Comparison of ENCODE assay signal across 8 cellular contexts in genomic region chr22:17368727-17369552, GRCh38. TPM values are rescaled to one million over a fixed set of nuclear protein-coding genes. Genes with fewer than 3 reads are reported as not detected.
DNase-seq lines count a peak whose midpoint lies in the region; ATAC-seq and TF ChIP-seq lines count a peak whose summit lies in the region.

CECR2 (plus strand) TSS chr22:17369460; CDS start chr22:17369784, 324 bp downstream.

- peaks cover 54% of the 10 kb centered on the region for H3K27me3 Mint-ChIP-seq in activated CD8-positive, alpha-beta T cell treated with anti-CD3 and anti-CD28 coated beads for 36 hours
- peaks cover 16% of the 10 kb centered on the region for H3K27me3 Mint-ChIP-seq in neural progenitor cell (ENCODE audit: insufficient read depth, low read depth)

- no peaks in the 10 kb centered on the region for H3K36me3 ChIP-seq in neural progenitor cell
- no peaks in the 10 kb centered on the region for H3K36me3 ChIP-seq in GM23248 (ENCODE audit: low read depth)

- H3K4me3 Mint-ChIP-seq in activated CD8-positive, alpha-beta T cell treated with anti-CD3 and anti-CD28 coated beads for 36 hours: peak within 1 kb of the TSS; percentile 34
- H3K4me3 Mint-ChIP-seq in neural progenitor cell: peak within 1 kb of the TSS; percentile 92

- H3F3A ChIP-seq in neural progenitor cell (ENCODE audit: low read depth): peaks cover 50% of the 10 kb centered on the region
- no peaks in the 10 kb centered on the region for H3F3A ChIP-seq in GM23248 (ENCODE audit: insufficient read depth)

- WGBS in GM23248 (ENCODE audit: low coverage in 1 of 2, low lambda C conversion rate in 2 of 2, missing lambda C conversion rate in 2 of 2), 2 experiments: 3 to 4% methylated on average over 26 to 39 of the region's 69 CpGs

- no peaks in the 10 kb centered on the region for H3K9me3 Mint-ChIP-seq in activated CD8-positive, alpha-beta T cell treated with anti-CD3 and anti-CD28 coated beads for 36 hours
- no peaks in the 10 kb centered on the region for H3K9me3 Mint-ChIP-seq in neural progenitor cell

- peak within 1 kb of the TSS; percentile 100 for H3K4me3 ChIP-seq in neural progenitor cell
- no peak within 1 kb of the TSS for H3K4me3 ChIP-seq in GM23248

- H3K27ac ChIP-seq in neural progenitor cell (peak within 1 kb of the TSS; percentile 100), GM23248 (no peak within 1 kb of the TSS)

- H3K79me2 ChIP-seq in neural progenitor cell (ENCODE audit: low read depth) (peaks cover 72% of the 10 kb centered on the region), GM23248 (ENCODE audit: insufficient read depth) (no peaks in the 10 kb centered on the region)

- H3K9me2 ChIP-seq in GM23248 (ENCODE audit: insufficient read depth): no peaks in the 10 kb centered on the region

- no peak within 1 kb of the TSS for H3K27ac Mint-ChIP-seq in activated CD8-positive, alpha-beta T cell treated with anti-CD3 and anti-CD28 coated beads for 36 hours
- H3K27ac Mint-ChIP-seq in neural progenitor cell: peak within 1 kb of the TSS; percentile 98

- POLR2A ChIA-PET in activated CD8-positive, alpha-beta T cell treated with anti-CD3 and anti-CD28 coated beads for 36 hours (lab: Charles Lee): interaction anchor here (1.1 kb wide), 1 partner anchor 8 kb away, joined by 3 read pairs; no protein-coding TSS in a partner anchor

- peak within 1 kb of the TSS; percentile 58 for H2AFZ ChIP-seq in neural progenitor cell (replicated peaks)
- no peak within 1 kb of the TSS for H2AFZ ChIP-seq in GM23248

- CTCF ChIA-PET in activated CD8-positive, alpha-beta T cell treated with anti-CD3 and anti-CD28 coated beads for 36 hours (lab: Charles Lee): interaction anchor here (1.3 to 1.9 kb wide), 2 partner anchors 133 to 198 kb away, joined by 3 to 6 read pairs; no protein-coding TSS in a partner anchor

- H3K27me3 ChIP-seq in neural progenitor cell (no peaks in the 10 kb centered on the region), GM23248 (replicated peaks; ENCODE audit: insufficient read depth) (peaks cover 60% of the 10 kb centered on the region)

- in situ Hi-C loops in GM23248 (cut with MboI): no loop called here

- peak; percentile 11 for ATAC-seq in activated CD8-positive, alpha-beta T cell treated with anti-CD3 and anti-CD28 coated beads for 36 hours
- no peak for ATAC-seq in GM19351 (IDR thresholded peaks at IDR 0.05; ENCODE audit: unreplicated experiment)

- peak within 1 kb of the TSS; percentile 92 for H3K9ac ChIP-seq in neural progenitor cell
- no peak within 1 kb of the TSS for H3K9ac ChIP-seq in GM23248

- no peaks in the 10 kb centered on the region for H3K36me3 Mint-ChIP-seq in activated CD8-positive, alpha-beta T cell treated with anti-CD3 and anti-CD28 coated beads for 36 hours (ENCODE audit: low read depth)
- no peaks in the 10 kb centered on the region for H3K36me3 Mint-ChIP-seq in neural progenitor cell

- H3K9me3 ChIP-seq in neural progenitor cell (ENCODE audit: low read depth) (no peaks in the 10 kb centered on the region), GM23248 (ENCODE audit: low read depth) (no peaks in the 10 kb centered on the region)

- H3K4me2 ChIP-seq in neural progenitor cell: peak within 1 kb of the TSS; percentile 86
- no peak within 1 kb of the TSS for H3K4me2 ChIP-seq in GM23248 (ENCODE audit: unreplicated experiment)

- no peak for TF ChIP-seq CTCF in activated CD8-positive, alpha-beta T cell treated with anti-CD3 and anti-CD28 coated beads for 36 hours (IDR thresholded peaks at IDR 0.05)
- TF ChIP-seq CTCF in neural progenitor cell (IDR thresholded peaks at IDR 0.05): no peak

- H4K20me1 ChIP-seq in neural progenitor cell (ENCODE audit: low read depth) (peaks cover 36% of the 10 kb centered on the region), GM23248 (ENCODE audit: insufficient read depth) (no peaks in the 10 kb centered on the region)

- DNase-seq in DMS53 treated with DMSO at 0.1 percent for 48 hours (lab: John Stamatoyannopoulos, UW; ENCODE audit: unreplicated experiment) (peak; percentile 28), NCI-H1092 treated with DMSO at 0.1 percent for 48 hours (lab: John Stamatoyannopoulos, UW) (peak; percentile 88), globus pallidus (ENCODE audit: low spot score) (peak; percentile 77), neural progenitor cell (ENCODE audit: low spot score) (peak; percentile 95), 8988T (no peak), GM23248 (no peak)
- DNase-seq in activated CD8-positive, alpha-beta T cell treated with anti-CD3 and anti-CD28 coated beads for 36 hours: no peak

- H3K4me1 ChIP-seq in neural progenitor cell: peaks cover 42% of the 10 kb centered on the region
- no peaks in the 10 kb centered on the region for H3K4me1 ChIP-seq in GM23248 (ENCODE audit: insufficient read depth)

- H3K4me1 Mint-ChIP-seq in activated CD8-positive, alpha-beta T cell treated with anti-CD3 and anti-CD28 coated beads for 36 hours (ENCODE audit: low read depth): peaks cover 19% of the 10 kb centered on the region
- H3K4me1 Mint-ChIP-seq in neural progenitor cell: peaks cover 36% of the 10 kb centered on the region

- intact Hi-C loops in activated CD8-positive, alpha-beta T cell treated with anti-CD3 and anti-CD28 coated beads for 36 hours (cut with micrococcal nuclease): no loop called here

RNA-seq across cellular contexts. Expression of gene CECR2, which starts in this region (rescaled TPM):
- under 1 TPM; 0.11 to 0.16 TPM for total RNA-seq in activated CD8-positive, alpha-beta T cell treated with anti-CD3 and anti-CD28 coated beads for 36 hours
- total RNA-seq in neural progenitor cell (ENCODE audit: low replicate concordance): 67.8 and 72.8 TPM in 2 replicates
- total RNA-seq in GM23248 (2014; rRNA removed; shearing (Covaris generic)): not detected in 2 replicates
- 0.10 TPM in 1 of 2 replicates, not detected in the other for polyA plus RNA-seq in GM23248 (2016; fragmentation: Nextera tagmentation; extraction: Ambion mirVana)

Comparison
In these comparisons a context has a peak if more than half of its experiments do, and no peak if none do; other contexts are left out.
1. RNA of gene CECR2 (total RNA-seq): 67.8 to 72.8 TPM in neural progenitor cell; 0.11 to 0.16 TPM in activated CD8-positive, alpha-beta T cell treated with anti-CD3 and anti-CD28 coated beads for 36 hours and not detected in GM23248; every median in the first group is over 10 times any median in the second.
2. Peak in ATAC-seq in activated CD8-positive, alpha-beta T cell treated with anti-CD3 and anti-CD28 coated beads for 36 hours; RNA of the gene not detected or under 1 TPM.
3. DNase-seq: peak in DMS53 treated with DMSO at 0.1 percent for 48 hours (single experiment), NCI-H1092 treated with DMSO at 0.1 percent for 48 hours (single experiment), globus pallidus (single experiment) and neural progenitor cell (single experiment); none in activated CD8-positive, alpha-beta T cell treated with anti-CD3 and anti-CD28 coated beads for 36 hours (single experiment), 8988T (single experiment) and GM23248 (single experiment).